19 cellular contexts compared by ENCODE assay signal in the genomic region with DNA sequence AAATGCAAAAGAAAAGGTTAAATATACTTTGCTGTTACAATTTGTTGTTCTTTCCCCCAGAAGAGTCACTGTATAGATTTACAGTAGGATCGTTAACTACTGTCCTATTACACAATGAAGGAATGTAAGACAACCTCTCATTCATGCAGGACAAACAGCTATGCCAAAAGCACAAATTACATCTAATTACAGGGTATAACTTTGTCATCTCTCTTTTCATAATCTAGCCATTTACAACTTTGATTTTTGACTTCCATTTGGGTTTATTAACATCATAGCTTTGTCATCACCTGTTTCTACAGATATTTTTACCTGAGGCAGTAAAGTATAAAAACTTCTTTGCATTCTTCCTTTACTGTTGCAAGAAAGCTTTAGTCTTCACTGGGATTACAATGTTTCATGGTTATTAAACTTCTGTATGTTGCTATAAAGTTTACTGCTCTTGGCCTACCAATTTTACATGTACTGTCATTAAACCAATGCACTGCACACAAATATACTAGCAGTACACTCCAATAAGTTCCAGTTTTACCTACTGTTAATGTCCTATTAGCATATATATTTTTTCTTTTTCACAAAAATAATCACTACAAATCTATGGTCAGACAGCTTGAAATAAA.
"Had no signal": no experiment of that assay in that cellular context is flagged by ENCODE, and none has a peak within 500 bp of the region (broad histone marks: within the 10 kb centered on the region; RNA-seq: fewer than 3 reads in every experiment).

No MANE protein-coding gene starts in this region.

- ATAC-seq: Right ventricle myocardium inferior had no signal

- H3K36me3 ChIP-seq: Peyer's patch had no signal

- H3K27me3 ChIP-seq: Peyer's patch, SJCRH30 had no signal

- H3K27ac ChIP-seq: PC-9, Peyer's patch, SJCRH30 had no signal

- H3K4me3 ChIP-seq: PC-9, Peyer's patch, SJCRH30 had no signal

- DNase-seq: KBM-7, NCI-H1092, NCI-H1105 treated with DMSO at 0.1 percent for 48 hours, NCI-H1417 treated with DMSO at 0.1 percent for 48 hours, NCI-H146, NCI-H1694 treated with DMSO at 0.1 percent for 48 hours, NCI-H1930, NCI-H2081, NCI-H2107, NCI-H2227 treated with DMSO at 0.1 percent for 48 hours, NCI-H524, NCI-H526 treated with DMSO at 0.1 percent for 48 hours, NCI-H774, OCI-M1, PC-9, Peyer's patch, SHP77 treated with DMSO at 0.1 percent for 48 hours, SJCRH30 had no signal
